In the genomic region with DNA sequence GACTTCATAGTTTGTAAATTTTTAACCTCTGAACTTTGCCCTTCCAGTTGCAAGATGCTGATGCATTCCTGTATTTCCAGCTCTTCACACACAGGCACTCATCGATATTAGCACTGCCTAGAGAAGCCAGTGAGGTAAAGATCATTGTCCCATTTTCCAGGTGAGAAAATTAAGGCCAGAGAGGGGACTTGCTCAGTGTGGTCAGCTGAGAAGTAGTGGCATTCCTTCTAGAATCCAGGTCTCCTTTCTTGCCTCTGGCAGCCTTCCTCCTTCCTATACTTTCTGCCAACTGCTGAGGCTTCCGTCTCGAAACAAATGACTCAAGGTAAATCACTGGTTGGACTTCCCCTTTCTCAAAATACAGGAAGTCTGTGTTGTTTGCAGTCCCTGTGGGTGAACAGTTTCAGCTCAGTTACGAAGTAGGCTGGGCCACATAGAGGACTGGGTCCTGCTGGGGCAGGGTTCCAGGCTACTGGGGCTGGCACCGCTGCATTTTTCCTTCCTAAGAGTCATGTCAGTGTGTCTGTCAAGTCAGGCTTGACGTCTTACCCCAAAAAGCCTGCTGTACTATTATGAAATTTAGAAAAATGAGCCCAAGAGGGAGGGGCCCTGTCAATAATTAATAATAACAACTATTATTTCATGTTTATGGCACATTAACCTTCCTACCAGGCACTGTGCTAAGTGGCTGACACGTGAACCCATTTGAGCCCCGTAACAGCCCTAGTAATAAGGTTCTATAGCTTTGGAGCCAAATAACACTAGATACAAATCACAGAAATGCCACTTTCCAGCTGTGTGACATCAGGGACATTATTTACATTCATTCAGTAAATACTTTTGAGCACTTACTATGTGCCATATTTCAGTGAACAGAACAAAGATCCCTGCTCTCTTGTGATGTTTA, we compare ENCODE assay signal across 8 cellular contexts. TPM values are rescaled to one million over a fixed set of nuclear protein-coding genes. Genes with fewer than 3 reads are reported as not detected.
DNase-seq lines count a peak whose midpoint lies in the region; ATAC-seq lines count a peak whose summit lies in the region.

No MANE protein-coding gene starts in this region.

- H3K79me2 ChIP-seq in ACC112 (ENCODE audit: control insufficient read depth, insufficient read depth, low read length, unreplicated experiment), result no peaks in the 10 kb centered on the region

- H3K4me3 ChIP-seq in ACC112 (ENCODE audit: low read depth, low read length), result no peak overlapping the region
- no peak overlapping the region for H3K4me3 ChIP-seq in SJSA1

- peak overlapping the region; percentile 56 to 86 for H3K27ac Mint-ChIP-seq in activated naive CD4-positive, alpha-beta T cell treated with anti-CD3 and anti-CD28 coated beads, Interleukin-2, amount 50 U/mL, for 72 hours

- H3K9me3 ChIP-seq in SJSA1 (replicated peaks), result no peaks in the 10 kb centered on the region

- peaks cover 6% of the 10 kb centered on the region in 2 donors for H3K36me3 Mint-ChIP-seq in activated naive CD4-positive, alpha-beta T cell treated with anti-CD3 and anti-CD28 coated beads, Interleukin-2, amount 50 U/mL, for 72 hours

- H3K36me3 ChIP-seq in ACC112 (ENCODE audit: insufficient read depth, low read length) (no peaks in the 10 kb centered on the region), SJSA1 (no peaks in the 10 kb centered on the region)

- ATAC-seq in GM19035 (IDR thresholded peaks at IDR 0.05; ENCODE audit: unreplicated experiment) (peak; percentile 94), HG03280 (IDR thresholded peaks at IDR 0.05; ENCODE audit: unreplicated experiment) (peak; percentile 87)
- peak; percentile 96 for ATAC-seq in activated naive CD4-positive, alpha-beta T cell treated with anti-CD3 and anti-CD28 coated beads, Interleukin-2, amount 50 U/mL, for 72 hours

- peaks cover 0 to 4% of the 10 kb centered on the region in 2 donors for H3K9me3 Mint-ChIP-seq in activated naive CD4-positive, alpha-beta T cell treated with anti-CD3 and anti-CD28 coated beads, Interleukin-2, amount 50 U/mL, for 72 hours

- DNase-seq in SJSA1 (ENCODE audit: low read depth in 1 of 2, low spot score in 2 of 2), result peak; percentile 67 to 68
- DNase-seq in activated naive CD4-positive, alpha-beta T cell treated with anti-CD3 and anti-CD28 coated beads, Interleukin-2, amount 50 U/mL, for 72 hours (ENCODE audit: low spot score in 2 of 2), result peak; percentile 55 to 79
- DNase-seq in iris pigment epithelial cell (ENCODE audit: low read depth), result peak; percentile 93
- peak; percentile 76 for DNase-seq in stimulated activated CD4-positive, alpha-beta T cell treated with anti-CD3 and anti-CD28 coated beads, Interleukin-4, amount 100 ng/mL, for 24 hours
- no peak for DNase-seq in NCI-H128 (lab: John Stamatoyannopoulos, UW; ENCODE audit: unreplicated experiment)

- H3K27me3 ChIP-seq in ACC112 (ENCODE audit: insufficient read depth, low read length), result no peaks in the 10 kb centered on the region
- H3K27me3 ChIP-seq in SJSA1 (replicated peaks), result no peaks in the 10 kb centered on the region

- H2AFZ ChIP-seq in ACC112 (ENCODE audit: low read length, unreplicated experiment), result peak overlapping the region; percentile 37

- H3K27ac ChIP-seq in ACC112 (ENCODE audit: low read depth, low read length) (peak overlapping the region; percentile 83), SJSA1 (peak overlapping the region; percentile 65)

- H3K4me1 ChIP-seq in ACC112 (ENCODE audit: control insufficient read depth, insufficient read depth, low read length, unreplicated experiment) (peaks cover 17% of the 10 kb centered on the region), SJSA1 (replicated peaks) (peaks cover 21% of the 10 kb centered on the region)

RNA-seq across cellular contexts. Expression of a gene that starts 16.6 kb away (rescaled TPM):
- 8.6 and 9.8 TPM in 2 replicates for total RNA-seq in SJSA1 (2014; rRNA removed; shearing (Covaris generic))
- 10 to 100 TPM; 11.5 to 31.6 TPM for total RNA-seq in activated naive CD4-positive, alpha-beta T cell treated with anti-CD3 and anti-CD28 coated beads, Interleukin-2, amount 50 U/mL, for 72 hours

RNA-seq across cellular contexts. Expression of a gene that starts 55.4 kb away (rescaled TPM):
- 230 and 391 TPM in 2 replicates for total RNA-seq in SJSA1 (2014; rRNA removed; shearing (Covaris generic))
- total RNA-seq in activated naive CD4-positive, alpha-beta T cell treated with anti-CD3 and anti-CD28 coated beads, Interleukin-2, amount 50 U/mL, for 72 hours, result 100 to 1,000 TPM; 257 to 425 TPM
